18 cellular contexts compared by ENCODE assay signal in the genomic region with DNA sequence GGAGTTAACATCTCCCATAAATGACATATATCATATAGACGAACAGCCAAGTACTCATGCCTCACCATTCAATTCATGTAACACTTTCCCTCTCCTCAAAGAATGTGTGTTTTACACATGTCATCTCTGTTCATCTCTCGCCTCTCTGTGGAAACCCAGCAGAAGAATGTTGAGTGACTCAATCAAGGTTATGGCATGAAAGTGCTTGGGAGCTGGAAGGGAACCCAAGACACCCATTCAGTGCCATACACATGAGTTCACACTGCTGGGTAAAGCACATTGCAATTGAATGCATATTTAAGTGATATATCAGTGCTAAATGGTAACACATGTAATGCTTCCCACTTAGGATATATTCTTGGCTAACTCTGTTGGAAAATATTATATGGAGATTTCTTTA.
DNase-seq lines count a peak whose midpoint lies in the region; ATAC-seq and TF ChIP-seq lines count a peak whose summit lies in the region.
"Had no signal": no experiment of that assay in that cellular context is flagged by ENCODE, and none has a peak within 500 bp of the region (broad histone marks: within the 10 kb centered on the region; RNA-seq: fewer than 3 reads in every experiment).

No MANE protein-coding gene starts in this region.

- peak; percentile 32 for ATAC-seq in left lung
- ATAC-seq in HG03520 (IDR thresholded peaks at IDR 0.05; ENCODE audit: unreplicated experiment): no peak
- ATAC-seq in esophagus mucosa: no peak
- no peak for ATAC-seq in GM19467 (IDR thresholded peaks at IDR 0.05; ENCODE audit: unreplicated experiment)

- intact Hi-C loops in left lung (cut with DNase I): no loop called here

- no peaks in the 10 kb centered on the region for H3K27me3 ChIP-seq in left lung
- H3K27me3 ChIP-seq: SJCRH30, stomach, vagina had no signal

- H3K4me3 ChIP-seq in choroid plexus epithelial cell (ENCODE audit: low read depth, low read length) (no peak overlapping the region), left lung (no peak overlapping the region)
- H3K4me3 ChIP-seq: SJCRH30, stomach, vagina had no signal

- no peak for TF ChIP-seq CTCF in choroid plexus epithelial cell (conservative IDR thresholded peaks at IDR 0.05; ENCODE audit: low read depth, low read length)
- TF ChIP-seq CTCF in left lung (IDR thresholded peaks at IDR 0.05): no peak

- H3K9me3 ChIP-seq in left lung: no peaks in the 10 kb centered on the region
- H3K9me3 ChIP-seq: SJCRH30, stomach, vagina had no signal

- H3K27ac ChIP-seq in left lung: peak overlapping the region in 1 of 2 donors; percentile 17
- H3K27ac ChIP-seq: KMS-11, parathyroid adenoma, SJCRH30, stomach, vagina had no signal

- peaks cover 0 to 12% of the 10 kb centered on the region in 2 donors for H3K4me1 ChIP-seq in left lung
- H3K4me1 ChIP-seq: parathyroid adenoma, SJCRH30, stomach, vagina had no signal

- DNase-seq in AG20443 (ENCODE audit: low spot score) (peak; percentile 64), HS-5 (ENCODE audit: low read depth) (peak; percentile 92), choroid plexus epithelial cell (ENCODE audit: low read depth) (peak; percentile 80), left lung (no peak), NCI-H748 treated with DMSO at 0.1 percent for 48 hours (lab: John Stamatoyannopoulos, UW) (no peak)
- DNase-seq: activated CD4-positive, alpha-beta T cell treated with anti-CD3 and anti-CD28 coated beads, Interleukin-2, amount 10 ng/mL, durations not matched to agents 7 days and 5 days; activated naive CD8-positive, alpha-beta T cell treated with anti-CD3 and anti-CD28 coated beads for 36 hours; activated T-cell treated with anti-CD3 and anti-CD28 coated beads, Interleukin-2, amount 50 U/mL, for 24 hours; NCI-H1417; SJCRH30; stomach; T-helper 9 cell had no signal

- no peaks in the 10 kb centered on the region for H3K36me3 ChIP-seq in left lung
- H3K36me3 ChIP-seq: SJCRH30, stomach, vagina had no signal

Comparison
In these comparisons a context has a peak if more than half of its experiments do, and no peak if none do; other contexts are left out.
1. DNase-seq: peak in AG20443 (single experiment), HS-5 (single experiment) and choroid plexus epithelial cell (single experiment); none in left lung (0 of 2) and NCI-H748 treated with DMSO at 0.1 percent for 48 hours (single experiment).